Comparison of ENCODE assay signal across 18 cellular contexts in genomic region chr9:26789959-26790358, GRCh38.
DNase-seq lines count a peak whose midpoint lies in the region; ATAC-seq, FAIRE-seq and TF ChIP-seq lines count a peak whose summit lies in the region.
"Had no signal": no experiment of that assay in that cellular context is flagged by ENCODE, and none has a peak within 500 bp of the region (broad histone marks: within the 10 kb centered on the region; RNA-seq: fewer than 3 reads in every experiment).

No MANE protein-coding gene starts in this region.

- 77% methylated on average over 3 of the region's 3 CpGs; no CpG with 5 or more reads in 1 of the 2 donors for WGBS in transverse colon (ENCODE audit: low coverage in 1 of 2), 2 donors

- no peaks in the 10 kb centered on the region for H3K9me3 ChIP-seq in skeletal muscle satellite cell (replicated peaks; ENCODE audit: low read length)
- H3K9me3 ChIP-seq in transverse colon = no peaks in the 10 kb centered on the region
- H3K9me3 ChIP-seq: MG63, prostate gland had no signal

- H3K36me3 ChIP-seq in skeletal muscle satellite cell (ENCODE audit: insufficient read depth, low read length) (no peaks in the 10 kb centered on the region), transverse colon (no peaks in the 10 kb centered on the region)
- H3K36me3 ChIP-seq: ascending aorta, MG63, prostate gland had no signal

- ATAC-seq in HG02798 (IDR thresholded peaks at IDR 0.05; ENCODE audit: poor library complexity, unreplicated experiment) = no peak
- ATAC-seq: natural killer cell had no signal

- in situ Hi-C loops in transverse colon (cut with MboI; ENCODE audit: low pct_ligation_motif_present in 1 of 4, low pct_unique_long_range_greater_than_20kb in 1 of 4, low sequenced_read_pairs in 3 of 4) = no loop called here

- H3K9ac ChIP-seq in skeletal muscle satellite cell (ENCODE audit: low read depth, low read length) = peak overlapping the region; percentile 8

- peak overlapping the region; percentile 9 for H3K4me2 ChIP-seq in skeletal muscle satellite cell (ENCODE audit: low read length)

- FAIRE-seq in H54 (lab: Jason Lieb, UNC) = peak; percentile 30
- FAIRE-seq: RCC 7860 had no signal

- no peak for TF ChIP-seq CTCF in VCaP (conservative IDR thresholded peaks at IDR 0.05)
- no peak for TF ChIP-seq CTCF in fibroblast of the aortic adventitia (IDR thresholded peaks at IDR 0.05; ENCODE audit: insufficient read depth, low read length)
- no peak for TF ChIP-seq CTCF in transverse colon (IDR thresholded peaks at IDR 0.05)

- H3K4me1 ChIP-seq in skeletal muscle satellite cell (ENCODE audit: control insufficient read depth, insufficient read depth, low read length) (peaks cover 8% of the 10 kb centered on the region), transverse colon (no peaks in the 10 kb centered on the region)
- H3K4me1 ChIP-seq: ascending aorta, prostate gland had no signal

- H3K27me3 ChIP-seq in skeletal muscle satellite cell (ENCODE audit: control insufficient read depth, insufficient read depth, low read length) (no peaks in the 10 kb centered on the region), transverse colon (no peaks in the 10 kb centered on the region)
- H3K27me3 ChIP-seq: ascending aorta, MG63 had no signal

- TF ChIP-seq POLR2A in H54 (IDR thresholded peaks at IDR 0.05; ENCODE audit: low read depth, low read length) = no peak
- TF ChIP-seq POLR2A in transverse colon (IDR thresholded peaks at IDR 0.05) = no peak

- DNase-seq in H54 (ENCODE audit: insufficient read length, low spot score) (no peak), fibroblast of the aortic adventitia (ENCODE audit: low read depth) (peak; percentile 36), GF-D8 (lab: John Stamatoyannopoulos, UW) (no peak), transverse colon (no peak)
- DNase-seq: activated CD4-positive, CD25-positive, alpha-beta regulatory T cell; C1 segment of cervical spinal cord; dermis blood vessel endothelial cell; MG63; natural killer cell; NCI-H1930; NCI-H748 treated with DMSO at 0.1 percent for 48 hours; T-helper 1 cell had no signal

- TF ChIP-seq EP300 in transverse colon (IDR thresholded peaks at IDR 0.05; ENCODE audit: low read depth) = no peak

- intact Hi-C loops in transverse colon (cut with DNase I; ENCODE audit: low total_unique reads) = no loop called here

- H3K4me3 ChIP-seq in fibroblast of the aortic adventitia (ENCODE audit: low read depth, low read length) = no peak overlapping the region
- no peak overlapping the region for H3K4me3 ChIP-seq in skeletal muscle satellite cell (ENCODE audit: low read length)
- no peak overlapping the region for H3K4me3 ChIP-seq in transverse colon
- H3K4me3 ChIP-seq: ascending aorta, MG63, prostate gland had no signal

- peak overlapping the region; percentile 58 for H3K27ac ChIP-seq in VCaP
- H3K27ac ChIP-seq in transverse colon = no peak overlapping the region
- H3K27ac ChIP-seq: ascending aorta, prostate gland had no signal
